Comparison of ENCODE assay signal across 21 cellular contexts in genomic region chr12:113478351-113479011, GRCh38. TPM values are rescaled to one million over a fixed set of nuclear protein-coding genes. Genes with fewer than 3 reads are reported as not detected.
"Had no signal": no experiment of that assay in that cellular context is flagged by ENCODE, and none has a peak within 500 bp of the region (broad histone marks: within the 10 kb centered on the region; RNA-seq: fewer than 3 reads in every experiment).

No MANE protein-coding gene starts in this region.

- ATAC-seq: activated CD8-positive, alpha-beta T cell treated with anti-CD3 and anti-CD28 coated beads, Interleukin-2, amount 10 ng/mL, durations not matched to agents 7 days and 5 days; foreskin keratinocyte; left lobe of liver; stimulated activated naive B cell treated with anti-CD40 and anti-IgM and Interleukin-4, amounts not matched to agents 10 μg/mL and 1 μg/mL and 100 μg/mL, for 72 hours; T-helper 17 cell had no signal

- H3K27ac ChIP-seq: brain microvascular endothelial cell, coronary artery, foreskin keratinocyte, neutrophil, tibial nerve, uterus had no signal

- H3K4me1 ChIP-seq: foreskin keratinocyte had no signal

- DNase-seq: activated CD4-positive, alpha-beta T cell treated with anti-CD3 and anti-CD28 coated beads for 4 hours; activated CD8-positive, alpha-beta T cell treated with anti-CD3 and anti-CD28 coated beads, Interleukin-2, amount 10 ng/mL, durations not matched to agents 7 days and 5 days; activated gamma-delta T cell treated with Interleukin-2 at 50 U/mL for 16 hours; brain microvascular endothelial cell; effector CD8-positive, alpha-beta T cell; foreskin keratinocyte; head of caudate nucleus; midbrain; stimulated activated CD4-positive, alpha-beta T cell treated with anti-CD3 and anti-CD28 coated beads, Interleukin-2, amount 100 ng/mL, for 48 hours; stimulated activated naive B cell treated with anti-CD40 and anti-IgM and Interleukin-4, amounts not matched to agents 10 μg/mL and 1 μg/mL and 100 μg/mL, for 72 hours; substantia nigra; T-helper 17 cell; uterus had no signal

- H3K4me3 Mint-ChIP-seq: central memory CD8-positive, alpha-beta T cell; T-helper 17 cell had no signal

- H3K9me3 ChIP-seq: neutrophil, uterus had no signal

- H3K36me3 ChIP-seq: brain microvascular endothelial cell, neutrophil, tibial nerve, uterus had no signal

- H3K9me3 Mint-ChIP-seq: central memory CD8-positive, alpha-beta T cell had no signal

- H3K4me3 ChIP-seq: coronary artery, tibial nerve, uterus had no signal

- H3K36me3 Mint-ChIP-seq: activated naive CD8-positive, alpha-beta T cell had no signal

- H3K27ac Mint-ChIP-seq: T-helper 17 cell had no signal

RNA-seq across cellular contexts. Expression of gene LHX5, which starts 6.8 kb away (rescaled TPM):
- total RNA-seq: activated CD8-positive, alpha-beta T cell treated with anti-CD3 and anti-CD28 coated beads, Interleukin-2, amount 10 ng/mL, durations not matched to agents 7 days and 5 days; left lobe of liver; lung microvascular endothelial cell; myocyte; T-helper 17 cell; tibial nerve; uterus had no signal
